ENCODE assay signal across 9 cellular contexts in the genomic region with DNA sequence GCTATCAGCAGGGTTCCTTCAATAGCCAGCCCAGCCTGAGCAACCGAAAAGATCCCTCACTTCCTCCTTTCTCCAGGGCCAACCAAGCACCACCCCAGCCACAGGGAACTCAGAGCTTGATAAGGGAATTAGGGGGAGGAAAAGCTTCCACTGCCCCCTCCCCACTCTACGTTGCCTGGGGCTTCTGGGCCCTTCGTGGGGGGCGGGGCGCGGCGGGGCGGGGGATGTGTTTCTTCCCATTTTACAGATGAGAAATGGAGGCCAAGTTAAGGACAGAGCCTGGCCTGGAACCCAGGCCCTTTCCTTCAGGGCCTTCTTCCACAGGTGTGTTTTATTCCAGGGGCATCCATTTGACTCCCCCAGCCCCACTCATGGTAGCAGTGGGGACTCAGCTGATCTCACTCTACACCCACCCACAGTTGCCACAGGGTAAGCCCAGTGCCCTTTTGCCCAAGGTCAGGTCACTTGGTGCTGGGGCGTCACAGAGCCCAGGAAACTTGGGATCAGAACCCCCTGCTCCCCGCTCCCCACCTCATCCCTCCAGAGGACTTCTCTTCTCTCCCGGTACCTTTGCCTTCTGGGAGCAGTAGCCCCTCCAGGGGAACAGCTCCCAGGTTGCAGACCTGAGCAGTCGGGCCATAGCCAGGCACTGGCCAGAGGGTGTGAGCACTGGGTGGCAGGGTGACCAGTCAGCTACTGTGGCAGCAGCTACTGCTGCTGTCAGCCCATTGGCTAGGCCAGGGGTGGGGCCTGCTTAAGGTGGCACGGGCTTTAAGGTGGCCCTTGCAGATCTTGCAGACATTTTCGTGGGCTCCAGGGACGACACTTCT. TPM values are rescaled to one million over a fixed set of nuclear protein-coding genes. Genes with fewer than 3 reads are reported as not detected.
DNase-seq lines count a peak whose midpoint lies in the region; ATAC-seq and TF ChIP-seq lines count a peak whose summit lies in the region.
"Had no signal": no experiment of that assay in that cellular context is flagged by ENCODE, and none has a peak within 500 bp of the region (broad histone marks: within the 10 kb centered on the region; RNA-seq: fewer than 3 reads in every experiment).

TSS of gene LDHD (minus strand) at position 700 of the 830 bp plus-strand sequence. CDS start at position 640, 60 bp downstream.

- peaks cover 6% of the 10 kb centered on the region; the same call in 1 of the 2 replicates for H3F3A ChIP-seq in PC-9 (ENCODE audit: insufficient read depth, low read depth)

- no peak within 1 kb of the TSS for H2AFZ ChIP-seq in PC-9

- H3K27ac ChIP-seq in PC-9: no peak within 1 kb of the TSS
- peak within 1 kb of the TSS; percentile 41 for H3K27ac ChIP-seq in stomach smooth muscle (ENCODE audit: low read length)

- H3K4me1 ChIP-seq in PC-9 (replicated peaks; ENCODE audit: insufficient read depth) (peaks cover 10% of the 10 kb centered on the region), stomach smooth muscle (ENCODE audit: control insufficient read depth, insufficient read depth, low read length) (peaks cover 33% of the 10 kb centered on the region)

- H3K9me3 ChIP-seq in PC-9 (ENCODE audit: insufficient read depth, low read depth) (peaks cover 8% of the 10 kb centered on the region), stomach smooth muscle (ENCODE audit: control insufficient read depth in 2 of 2, low read length in 2 of 2) (no peaks in the 10 kb centered on the region)

- peak within 1 kb of the TSS; percentile 81 for H3K27ac Mint-ChIP-seq in dendritic cell treated with granulocyte-macrophage colony-stimulating factor and Interleukin-4, amounts not matched to agents 40 ng/mL and 50 ng/mL, for 4 days

- DNase-seq in NCI-H2196 treated with DMSO at 0.1 percent for 48 hours (lab: John Stamatoyannopoulos, UW; ENCODE audit: unreplicated experiment) (peak; percentile 6), NCI-H2196 (lab: John Stamatoyannopoulos, UW; ENCODE audit: unreplicated experiment) (no peak), PC-9 (peak; percentile 70 to 76), left colon (peak; percentile 84 to 88)
- no peak for DNase-seq in activated CD4-positive, alpha-beta T cell treated with anti-CD3 and anti-CD28 coated beads, Interleukin-2, amount 50 U/mL, for 4 hours
- DNase-seq: CD4-positive, CD25-positive, alpha-beta regulatory T cell had no signal

- ATAC-seq in left colon (peak; percentile 95), GM21515 (IDR thresholded peaks at IDR 0.05; ENCODE audit: unreplicated experiment) (no peak)

- POLR2A ChIA-PET in PC-9 (lab: Charles Lee; ENCODE audit: unreplicated experiment): interaction anchor here (0.5 to 0.7 kb wide), 3 partner anchors 113 to 400 kb away, joined by 3 to 6 read pairs (median 3); partner anchors contain the start of gene ZNRF1

- peak within 1 kb of the TSS; percentile 51 for H3K4me2 ChIP-seq in PC-9

- H3K27me3 Mint-ChIP-seq in dendritic cell treated with granulocyte-macrophage colony-stimulating factor and Interleukin-4, amounts not matched to agents 40 ng/mL and 50 ng/mL, for 4 days: peaks cover 33% of the 10 kb centered on the region
- H3K27me3 Mint-ChIP-seq: CD4-positive, CD25-positive, alpha-beta regulatory T cell had no signal

- no peaks in the 10 kb centered on the region for H3K79me2 ChIP-seq in PC-9 (ENCODE audit: low read depth)

- H3K4me3 Mint-ChIP-seq in dendritic cell treated with granulocyte-macrophage colony-stimulating factor and Interleukin-4, amounts not matched to agents 40 ng/mL and 50 ng/mL, for 4 days: peak within 1 kb of the TSS; percentile 86
- H3K4me3 Mint-ChIP-seq: CD4-positive, CD25-positive, alpha-beta regulatory T cell had no signal

- intact Hi-C loops in PC-9 (cut with micrococcal nuclease; ENCODE audit: unreplicated experiment) (no loop called here), left colon (cut with DNase I, micrococcal nuclease) (no loop called here)
- intact Hi-C loops in dendritic cell treated with granulocyte-macrophage colony-stimulating factor and Interleukin-4, amounts not matched to agents 40 ng/mL and 50 ng/mL, for 4 days (cut with micrococcal nuclease): loop anchor here (2.0 kb wide), 1 partner anchor 33 kb away; the partner anchor contains the start of gene ZFP1

- peak within 1 kb of the TSS; percentile 46 to 76 for H3K9ac ChIP-seq in stomach smooth muscle (ENCODE audit: low read length in 2 of 2)

- H3K4me3 ChIP-seq in PC-9: 0 out of 2 replicates have a peak within 1 kb of the TSS, but pooled peaks have one; percentile 22
- peak within 1 kb of the TSS; percentile 75 to 83 for H3K4me3 ChIP-seq in stomach smooth muscle (ENCODE audit: low read length in 2 of 2)

- H3K9me2 ChIP-seq in PC-9 (ENCODE audit: insufficient read depth): no peaks in the 10 kb centered on the region

- no peaks in the 10 kb centered on the region for H4K20me1 ChIP-seq in PC-9 (ENCODE audit: insufficient read depth)

- no peaks in the 10 kb centered on the region for H3K27me3 ChIP-seq in PC-9 (ENCODE audit: insufficient read depth, low read depth)
- H3K27me3 ChIP-seq in stomach smooth muscle (ENCODE audit: control insufficient read depth in 1 of 2, insufficient read depth in 2 of 2, low read length in 2 of 2): no peaks in the 10 kb centered on the region

- H3K9me3 Mint-ChIP-seq in dendritic cell treated with granulocyte-macrophage colony-stimulating factor and Interleukin-4, amounts not matched to agents 40 ng/mL and 50 ng/mL, for 4 days: peaks cover 5% of the 10 kb centered on the region

- H3K4me1 Mint-ChIP-seq in dendritic cell treated with granulocyte-macrophage colony-stimulating factor and Interleukin-4, amounts not matched to agents 40 ng/mL and 50 ng/mL, for 4 days (ENCODE audit: low read depth): peaks cover 34% of the 10 kb centered on the region

- no peak for TF ChIP-seq CTCF in PC-9 (conservative IDR thresholded peaks at IDR 0.05)

- peaks cover 28% of the 10 kb centered on the region for H3K36me3 Mint-ChIP-seq in dendritic cell treated with granulocyte-macrophage colony-stimulating factor and Interleukin-4, amounts not matched to agents 40 ng/mL and 50 ng/mL, for 4 days (ENCODE audit: low read depth)
- H3K36me3 Mint-ChIP-seq: CD4-positive, CD25-positive, alpha-beta regulatory T cell had no signal

- CTCF ChIA-PET in PC-9 (lab: Charles Lee): interaction anchor here (0.6 kb wide), 1 partner anchor 253 kb away, joined by 3 read pairs; no protein-coding TSS in a partner anchor

- H3K36me3 ChIP-seq in PC-9 (ENCODE audit: low read depth) (no peaks in the 10 kb centered on the region), stomach smooth muscle (ENCODE audit: control insufficient read depth in 2 of 2, insufficient read depth in 2 of 2, low read length in 2 of 2) (no peaks in the 10 kb centered on the region)

- BruUV-seq in PC-9 (replicated peaks; lab: Mats Ljungman, UMichigan): no TSS peak

RNA-seq across cellular contexts. Expression of gene LDHD, which starts in this region (rescaled TPM):
- total RNA-seq in PC-9 (2021): 1.1 and 1.3 TPM in 2 replicates
- total RNA-seq in left colon: 10 to 100 TPM; 85.0 to 89.2 TPM
- total RNA-seq: CD4-positive, CD25-positive, alpha-beta regulatory T cell had no signal

Comparison
In these comparisons a context has a peak if more than half of its experiments do, and no peak if none do; other contexts are left out.
1. RNA of gene LDHD (total RNA-seq): 85.0 to 89.2 TPM in left colon; 1.1 to 1.3 TPM in PC-9; every median in the first group is over 10 times any median in the second.
2. DNase-seq: peak in NCI-H2196 treated with DMSO at 0.1 percent for 48 hours (single experiment), PC-9 (2 of 2) and left colon (2 of 2); none in NCI-H2196 (single experiment) and activated CD4-positive, alpha-beta T cell treated with anti-CD3 and anti-CD28 coated beads, Interleukin-2, amount 50 U/mL, for 4 hours (0 of 2).